10 cellular contexts compared by ENCODE assay signal in the genomic region with DNA sequence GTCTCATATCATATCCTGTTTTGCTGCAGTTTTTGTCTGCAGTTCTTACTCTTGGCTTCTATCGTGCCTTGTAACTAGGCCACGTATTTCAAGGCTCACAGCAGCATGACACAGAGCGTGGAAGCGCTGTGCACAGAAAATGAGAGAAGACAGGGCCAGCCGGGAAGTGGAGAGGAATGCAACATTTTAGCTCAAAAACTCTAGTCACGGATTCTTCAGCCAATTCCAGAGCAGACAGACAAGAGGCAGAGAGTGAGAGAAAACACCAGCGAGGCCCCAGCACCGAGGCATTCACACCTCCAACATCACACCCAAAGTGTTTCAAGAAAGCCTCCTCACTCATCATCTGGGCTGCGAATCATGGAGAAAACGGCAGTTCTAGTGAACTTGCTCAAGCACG.
"Had no signal": no experiment of that assay in that cellular context is flagged by ENCODE, and none has a peak within 500 bp of the region (broad histone marks: within the 10 kb centered on the region; RNA-seq: fewer than 3 reads in every experiment).

No MANE protein-coding gene starts in this region.

- DNase-seq: activated CD4-positive, alpha-beta T cell treated with anti-CD3 and anti-CD28 coated beads, Interleukin-2, amount 10 ng/mL, durations not matched to agents 7 days and 5 days; activated naive CD4-positive, alpha-beta T cell treated with anti-CD3 and anti-CD28 coated beads for 36 hours; activated naive CD8-positive, alpha-beta T cell treated with anti-CD3 and anti-CD28 coated beads, Interleukin-2, amount 50 U/mL, for 24 hours; activated T-cell treated with anti-CD3 and anti-CD28 coated beads for 4 hours; endodermal cell; erythroblast; spleen had no signal

- H3K36me3 ChIP-seq: spleen had no signal

- ATAC-seq: activated naive CD8-positive, alpha-beta T cell treated with anti-CD3 and anti-CD28 coated beads, Interleukin-2, amount 50 U/mL, for 24 hours; sciatic nerve had no signal

- H3K4me1 ChIP-seq: spleen had no signal

- H3K27me3 ChIP-seq: spleen had no signal

- FAIRE-seq: astrocyte, bronchial epithelial cell had no signal

- H3K4me3 ChIP-seq: spleen had no signal

- H3K27ac ChIP-seq: spleen had no signal
